Comparison of ENCODE assay signal across 17 cellular contexts in genomic region chr13:66543780-66544179, GRCh38.
DNase-seq lines count a peak whose midpoint lies in the region; ATAC-seq and TF ChIP-seq lines count a peak whose summit lies in the region.
"Had no signal": no experiment of that assay in that cellular context is flagged by ENCODE, and none has a peak within 500 bp of the region (broad histone marks: within the 10 kb centered on the region; RNA-seq: fewer than 3 reads in every experiment).

No MANE protein-coding gene starts in this region.

- H3K27me3 ChIP-seq in OCI-LY3 (ENCODE audit: low read depth, low read length) = no peaks in the 10 kb centered on the region

- H3K4me3 ChIP-seq in OCI-LY3 (ENCODE audit: low read length) = no peak overlapping the region
- H3K4me3 ChIP-seq: HAP-1, smooth muscle cell had no signal

- H4K20me1 ChIP-seq in OCI-LY3 (ENCODE audit: insufficient read depth, low read length) = no peaks in the 10 kb centered on the region

- H2AFZ ChIP-seq in OCI-LY3 (ENCODE audit: low read depth, low read length) = no peak overlapping the region

- H3K79me2 ChIP-seq in OCI-LY3 (ENCODE audit: low read length) = no peaks in the 10 kb centered on the region

- POLR2A ChIA-PET in HEK293T (lab: Yijun Ruan, JAX) = no interaction called here

- no peak overlapping the region for H3K27ac ChIP-seq in OCI-LY3 (ENCODE audit: low read length)

- H3K36me3 ChIP-seq in OCI-LY3 (replicated peaks; ENCODE audit: low read depth, low read length) = no peaks in the 10 kb centered on the region
- H3K36me3 ChIP-seq: HAP-1 had no signal

- ATAC-seq in GM19463 (IDR thresholded peaks at IDR 0.05; ENCODE audit: unreplicated experiment) = no peak
- no peak for ATAC-seq in HG03571 (IDR thresholded peaks at IDR 0.05; ENCODE audit: unreplicated experiment)
- no peak for ATAC-seq in GM18502 (IDR thresholded peaks at IDR 0.05; ENCODE audit: poor library complexity, unreplicated experiment)

- H3K4me1 ChIP-seq in OCI-LY3 (ENCODE audit: low read length) = no peaks in the 10 kb centered on the region
- H3K4me1 ChIP-seq: HAP-1 had no signal

- H3K4me2 ChIP-seq in OCI-LY3 (ENCODE audit: low read length) = no peak overlapping the region
- H3K4me2 ChIP-seq: smooth muscle cell had no signal

- no peaks in the 10 kb centered on the region for H3K9me3 ChIP-seq in OCI-LY3 (ENCODE audit: insufficient read depth, low read length)
- H3K9me3 ChIP-seq: HAP-1 had no signal

- DNase-seq in HEK293T (ENCODE audit: extremely low spot score) (peak; percentile 62), iPS-NIHi11 (ENCODE audit: low spot score) (peak; percentile 10)
- no peak for DNase-seq in activated CD8-positive, alpha-beta memory T cell treated with anti-CD3 and anti-CD28 coated beads, Interleukin-2, amount 50 U/mL, for 48 hours
- DNase-seq: activated CD4-positive, alpha-beta memory T cell treated with anti-CD3 and anti-CD28 coated beads, Interleukin-2, amount 10 ng/mL, durations not matched to agents 7 days and 5 days; activated effector memory CD4-positive, alpha-beta T cell treated with Interleukin-2 at 50 U/mL for 16 hours; CD4-positive, alpha-beta T cell; glutamatergic neuron; KBM-7; NCI-H187 treated with DMSO at 0.1 percent for 48 hours; T-helper 2 cell had no signal

- no peak overlapping the region for H3K9ac ChIP-seq in OCI-LY3 (ENCODE audit: low read length)

- CTCF ChIA-PET in HEK293T (lab: Yijun Ruan, JAX) = interaction anchor here (1.4 to 1.8 kb wide), 2 partner anchors 18 to 21 kb away, joined by 3 to 8 read pairs; no protein-coding TSS in a partner anchor

- TF ChIP-seq CTCF in GM12873 (IDR thresholded peaks at IDR 0.05; ENCODE audit: insufficient read depth, low read depth, low read length, missing control alignments) (peak; percentile 12), OCI-LY3 (IDR thresholded peaks at IDR 0.05; ENCODE audit: low read depth, low read length) (peak; percentile 52)

TF ChIP-seq in HEK293T, 16 proteins besides CTCF, POLR2A, EP300 and RAD21:
- no peak for TF ChIP-seq FOXK2 (IDR thresholded peaks at IDR 0.05)
- no peak for TF ChIP-seq CTBP1 (IDR thresholded peaks at IDR 0.05; ENCODE audit: borderline replicate concordance)
- no peak for TF ChIP-seq ARNT (IDR thresholded peaks at IDR 0.05)
- no peak for TF ChIP-seq L3MBTL2 (conservative IDR thresholded peaks at IDR 0.05)
